2 cellular contexts compared by ENCODE assay signal in the genomic region with DNA sequence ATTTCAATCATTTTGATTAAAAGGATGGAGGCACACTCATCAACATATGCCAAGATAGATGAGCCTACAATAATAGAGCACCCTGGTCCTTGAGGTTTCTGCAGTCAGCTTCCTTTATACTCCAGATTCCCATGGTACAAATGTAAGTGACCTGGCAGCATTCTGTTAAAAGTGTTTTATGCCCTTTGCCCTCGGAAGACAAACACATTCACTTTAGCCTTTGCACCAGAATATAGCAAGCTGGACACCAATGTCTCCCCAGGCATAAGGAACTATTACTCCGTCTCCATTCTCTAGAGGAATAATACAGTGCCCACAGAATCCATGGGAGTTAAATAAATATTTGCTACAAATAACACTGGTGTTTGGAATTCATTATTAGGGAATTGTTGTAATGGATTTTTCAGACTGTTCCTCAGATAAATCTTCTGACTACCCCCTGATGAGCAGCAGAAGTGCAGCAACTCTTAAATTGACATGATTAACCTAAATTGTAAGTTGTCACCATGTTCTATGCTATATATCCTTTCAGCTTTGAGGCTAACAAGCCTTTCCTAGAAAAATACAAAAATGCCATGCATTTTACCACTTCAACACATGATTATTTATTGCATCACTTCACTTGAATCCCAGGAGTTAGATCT.
TF ChIP-seq lines count a peak whose summit lies in the region.

No MANE protein-coding gene starts in this region.

TF ChIP-seq in liver, 16 proteins besides CTCF, POLR2A, EP300 and RAD21 (continued from another document):
- TF ChIP-seq HNF4G (IDR thresholded peaks at IDR 0.05) (peak; percentile 69), NR2F2 (IDR thresholded peaks at IDR 0.05) (no peak)
- TF ChIP-seq, protein P1, sequence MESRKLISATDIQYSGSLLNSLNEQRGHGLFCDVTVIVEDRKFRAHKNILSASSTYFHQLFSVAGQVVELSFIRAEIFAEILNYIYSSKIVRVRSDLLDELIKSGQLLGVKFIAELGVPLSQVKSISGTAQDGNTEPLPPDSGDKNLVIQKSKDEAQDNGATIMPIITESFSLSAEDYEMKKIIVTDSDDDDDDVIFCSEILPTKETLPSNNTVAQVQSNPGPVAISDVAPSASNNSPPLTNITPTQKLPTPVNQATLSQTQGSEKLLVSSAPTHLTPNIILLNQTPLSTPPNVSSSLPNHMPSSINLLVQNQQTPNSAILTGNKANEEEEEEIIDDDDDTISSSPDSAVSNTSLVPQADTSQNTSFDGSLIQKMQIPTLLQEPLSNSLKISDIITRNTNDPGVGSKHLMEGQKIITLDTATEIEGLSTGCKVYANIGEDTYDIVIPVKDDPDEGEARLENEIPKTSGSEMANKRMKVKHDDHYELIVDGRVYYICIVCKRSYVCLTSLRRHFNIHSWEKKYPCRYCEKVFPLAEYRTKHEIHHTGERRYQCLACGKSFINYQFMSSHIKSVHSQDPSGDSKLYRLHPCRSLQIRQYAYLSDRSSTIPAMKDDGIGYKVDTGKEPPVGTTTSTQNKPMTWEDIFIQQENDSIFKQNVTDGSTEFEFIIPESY (IDR thresholded peaks at IDR 0.05) = no peak
- TF ChIP-seq, protein P2, sequence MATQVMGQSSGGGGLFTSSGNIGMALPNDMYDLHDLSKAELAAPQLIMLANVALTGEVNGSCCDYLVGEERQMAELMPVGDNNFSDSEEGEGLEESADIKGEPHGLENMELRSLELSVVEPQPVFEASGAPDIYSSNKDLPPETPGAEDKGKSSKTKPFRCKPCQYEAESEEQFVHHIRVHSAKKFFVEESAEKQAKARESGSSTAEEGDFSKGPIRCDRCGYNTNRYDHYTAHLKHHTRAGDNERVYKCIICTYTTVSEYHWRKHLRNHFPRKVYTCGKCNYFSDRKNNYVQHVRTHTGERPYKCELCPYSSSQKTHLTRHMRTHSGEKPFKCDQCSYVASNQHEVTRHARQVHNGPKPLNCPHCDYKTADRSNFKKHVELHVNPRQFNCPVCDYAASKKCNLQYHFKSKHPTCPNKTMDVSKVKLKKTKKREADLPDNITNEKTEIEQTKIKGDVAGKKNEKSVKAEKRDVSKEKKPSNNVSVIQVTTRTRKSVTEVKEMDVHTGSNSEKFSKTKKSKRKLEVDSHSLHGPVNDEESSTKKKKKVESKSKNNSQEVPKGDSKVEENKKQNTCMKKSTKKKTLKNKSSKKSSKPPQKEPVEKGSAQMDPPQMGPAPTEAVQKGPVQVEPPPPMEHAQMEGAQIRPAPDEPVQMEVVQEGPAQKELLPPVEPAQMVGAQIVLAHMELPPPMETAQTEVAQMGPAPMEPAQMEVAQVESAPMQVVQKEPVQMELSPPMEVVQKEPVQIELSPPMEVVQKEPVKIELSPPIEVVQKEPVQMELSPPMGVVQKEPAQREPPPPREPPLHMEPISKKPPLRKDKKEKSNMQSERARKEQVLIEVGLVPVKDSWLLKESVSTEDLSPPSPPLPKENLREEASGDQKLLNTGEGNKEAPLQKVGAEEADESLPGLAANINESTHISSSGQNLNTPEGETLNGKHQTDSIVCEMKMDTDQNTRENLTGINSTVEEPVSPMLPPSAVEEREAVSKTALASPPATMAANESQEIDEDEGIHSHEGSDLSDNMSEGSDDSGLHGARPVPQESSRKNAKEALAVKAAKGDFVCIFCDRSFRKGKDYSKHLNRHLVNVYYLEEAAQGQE (IDR thresholded peaks at IDR 0.05) = peak; percentile 34

TF ChIP-seq in neural cell, 6 proteins besides CTCF, POLR2A, EP300 and RAD21 (continued from another document):
- TF ChIP-seq, protein P2 (IDR thresholded peaks at IDR 0.05; ENCODE audit: borderline replicate concordance) = peak; percentile 73
- no peak for TF ChIP-seq EZH2 (IDR thresholded peaks at IDR 0.05; ENCODE audit: borderline replicate concordance, insufficient read depth, low read length, poor library complexity, severe bottlenecking)
TF ChIP-seq in neural cell: peak in this region for 2.
